11 cellular contexts compared by ENCODE assay signal in the genomic region with DNA sequence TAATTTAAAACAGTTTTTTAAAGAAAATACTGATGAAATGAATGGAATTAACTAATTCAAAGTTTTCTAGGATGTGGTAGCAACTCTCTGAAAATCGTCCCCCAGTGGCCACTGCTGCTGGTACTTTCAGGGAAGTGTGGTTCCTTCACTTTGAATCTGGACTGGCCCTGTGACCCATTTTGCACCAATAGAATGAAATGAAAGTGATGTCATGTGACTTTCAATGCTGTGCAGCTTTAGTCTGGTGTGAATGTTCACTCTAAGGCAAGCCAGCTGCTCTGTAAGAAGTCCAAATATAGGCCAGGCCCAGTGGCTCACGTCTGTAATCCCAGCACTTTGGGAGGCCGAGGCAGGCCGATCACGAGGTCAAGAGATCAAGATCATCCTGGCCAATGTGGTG. TPM values are rescaled to one million over a fixed set of nuclear protein-coding genes. Genes with fewer than 3 reads are reported as not detected.
DNase-seq lines count a peak whose midpoint lies in the region; ATAC-seq and TF ChIP-seq lines count a peak whose summit lies in the region.
"Had no signal": no experiment of that assay in that cellular context is flagged by ENCODE, and none has a peak within 500 bp of the region (broad histone marks: within the 10 kb centered on the region; RNA-seq: fewer than 3 reads in every experiment).

No MANE protein-coding gene starts in this region.

- TF ChIP-seq CTCF in NB4 (IDR thresholded peaks at IDR 0.05; ENCODE audit: low read depth, low read length) (no peak), brain (conservative IDR thresholded peaks at IDR 0.05) (no peak), lower leg skin (IDR thresholded peaks at IDR 0.05) (no peak)

- peak overlapping the region; percentile 99 for H3K4me3 Mint-ChIP-seq in stimulated activated naive CD8-positive, alpha-beta T cell treated with anti-CD3 and anti-CD28 coated beads, Interleukin-15, Interleukin-2, amounts not matched to agents 100 ng/mL and 50 ng/mL, for 24 hours
- H3K4me3 Mint-ChIP-seq in brain, result peak overlapping the region; percentile 69 to 99 (median 98)

- no peak for ATAC-seq in stimulated activated naive CD8-positive, alpha-beta T cell treated with anti-CD3 and anti-CD28 coated beads, Interleukin-15, Interleukin-2, amounts not matched to agents 100 U/mL and 50 U/mL, for 24 hours
- ATAC-seq in HG03457 (IDR thresholded peaks at IDR 0.05; ENCODE audit: unreplicated experiment), result no peak

- 76 to 87% methylated on average over 5 of the region's 5 CpGs for WGBS in lower leg skin, 2 donors

- H3K9me3 Mint-ChIP-seq in stimulated activated naive CD8-positive, alpha-beta T cell treated with anti-CD3 and anti-CD28 coated beads, Interleukin-15, Interleukin-2, amounts not matched to agents 100 ng/mL and 50 ng/mL, for 24 hours, result no peaks in the 10 kb centered on the region
- H3K9me3 Mint-ChIP-seq in brain, result peaks cover 0 to 6% (median 5%) of the 10 kb centered on the region in 5 experiments

- H3K27me3 Mint-ChIP-seq in stimulated activated naive CD8-positive, alpha-beta T cell treated with anti-CD3 and anti-CD28 coated beads, Interleukin-15, Interleukin-2, amounts not matched to agents 100 ng/mL and 50 ng/mL, for 24 hours, result no peaks in the 10 kb centered on the region
- H3K27me3 Mint-ChIP-seq in brain, result peaks cover 9% of the 10 kb centered on the region

- no peak for TF ChIP-seq POLR2A in NB4 (IDR thresholded peaks at IDR 0.05; ENCODE audit: extremely low read depth, insufficient read length)
- TF ChIP-seq POLR2A in lower leg skin (IDR thresholded peaks at IDR 0.05), result no peak

- intact Hi-C loops in lower leg skin (cut with DNase I; ENCODE audit: low total_unique reads), result no loop called here

- H3K27ac Mint-ChIP-seq in stimulated activated naive CD8-positive, alpha-beta T cell treated with anti-CD3 and anti-CD28 coated beads, Interleukin-15, Interleukin-2, amounts not matched to agents 100 ng/mL and 50 ng/mL, for 24 hours, result no peak overlapping the region
- peak overlapping the region in 1 of 5 experiments; percentile 60 for H3K27ac Mint-ChIP-seq in brain

- H3K36me3 Mint-ChIP-seq in stimulated activated naive CD8-positive, alpha-beta T cell treated with anti-CD3 and anti-CD28 coated beads, Interleukin-15, Interleukin-2, amounts not matched to agents 100 ng/mL and 50 ng/mL, for 24 hours (ENCODE audit: low read depth), result no peaks in the 10 kb centered on the region
- H3K36me3 Mint-ChIP-seq in brain, result no peaks in the 10 kb centered on the region

- H3K4me3 ChIP-seq in NB4 (ENCODE audit: low read depth, low read length) (no peak overlapping the region), lower leg skin (ENCODE audit: low read depth, poor library complexity, severe bottlenecking) (no peak overlapping the region)

- peaks cover 32% of the 10 kb centered on the region for H3K4me1 Mint-ChIP-seq in stimulated activated naive CD8-positive, alpha-beta T cell treated with anti-CD3 and anti-CD28 coated beads, Interleukin-15, Interleukin-2, amounts not matched to agents 100 ng/mL and 50 ng/mL, for 24 hours (ENCODE audit: low read depth)
- peaks cover 25% of the 10 kb centered on the region for H3K4me1 Mint-ChIP-seq in brain

- no peak for DNase-seq in stimulated activated naive CD8-positive, alpha-beta T cell treated with anti-CD3 and anti-CD28 coated beads, Interleukin-15, Interleukin-2, amounts not matched to agents 100 U/mL and 50 U/mL, for 24 hours
- DNase-seq in NB4 (ENCODE audit: low read depth), result peak; percentile 37
- no peak for DNase-seq in NCI-H2107 (lab: John Stamatoyannopoulos, UW)
- no peak for DNase-seq in lower leg skin (ENCODE audit: low spot score in 2 of 2)
- no peak for DNase-seq in GOT3 (lab: John Stamatoyannopoulos, UW)
- DNase-seq: kidney glomerular epithelial cell, NCI-H2081 treated with DMSO at 0.1 percent for 48 hours, psoas muscle had no signal

RNA-seq across cellular contexts. Expression of a gene that starts 26.4 kb away (rescaled TPM):
- 5.1 TPM for polyA plus RNA-seq in brain (ENCODE audit: insufficient read depth, low read depth, low replicate concordance)
- total RNA-seq in lower leg skin, result 1 to 10 TPM; 1.8 to 2.8 (median 2.5) TPM

RNA-seq across cellular contexts. Expression of a gene that starts 36.8 kb away (rescaled TPM):
- 21.7 TPM for polyA plus RNA-seq in brain (ENCODE audit: insufficient read depth, low read depth, low replicate concordance)
- total RNA-seq in lower leg skin, result 10 to 100 TPM; 21.2 to 39.0 (median 30.9) TPM
